1 cellular context compared by ENCODE assay signal in the genomic region with DNA sequence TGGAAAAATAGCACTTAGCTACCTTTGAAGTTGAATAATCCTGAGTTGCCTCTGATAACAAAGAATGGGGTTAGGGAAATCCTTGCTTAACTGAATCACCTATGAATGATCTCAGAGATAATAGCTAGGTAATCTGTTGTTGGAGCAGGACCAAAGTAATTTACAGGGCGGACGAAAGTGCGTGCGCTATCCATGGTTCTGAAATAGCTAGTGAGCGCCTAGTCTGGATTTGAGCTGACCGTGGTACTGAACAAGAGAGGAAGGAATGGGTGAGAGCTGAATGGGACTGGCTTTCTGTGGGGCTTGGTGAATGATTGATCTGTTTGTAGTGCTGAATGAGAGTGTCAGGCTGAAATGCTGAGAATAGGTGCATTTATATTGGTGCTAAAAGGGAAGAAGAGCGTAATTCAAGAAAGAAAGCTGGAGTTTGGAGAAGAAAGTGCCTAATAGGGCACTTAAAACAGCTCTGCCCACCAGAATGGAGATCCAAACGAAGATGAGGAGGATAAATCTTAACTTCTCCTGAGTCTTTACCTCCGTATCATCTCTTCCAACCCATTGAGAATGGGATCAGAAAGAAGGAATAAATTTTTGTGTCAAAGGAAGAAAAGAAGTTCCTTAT.
A peak's percentile ranks its signal among the peaks of the same experiment; 100 is the strongest.
TF ChIP-seq lines count a peak whose summit lies in the region.

No MANE protein-coding gene starts in this region.

TF ChIP-seq in SK-N-SH treated with all-trans-retinoic acid at 6 μM for 48 hours, 23 proteins besides CTCF, POLR2A, EP300 and RAD21 (continued from another document):
- TF ChIP-seq ZFP30 (CRISPR knock-in tag; IDR thresholded peaks at IDR 0.05), result peak; percentile 54; the same call in 1 of the 2 replicates
- peak; percentile 98 for TF ChIP-seq CSDC2 (CRISPR knock-in tag; IDR thresholded peaks at IDR 0.05)
- no peak for TF ChIP-seq OSR1 (CRISPR knock-in tag; IDR thresholded peaks at IDR 0.05)
- TF ChIP-seq ZFP3 (CRISPR knock-in tag; IDR thresholded peaks at IDR 0.05), result peak; percentile 88; the same call in 1 of the 2 replicates
- peak; percentile 73 for TF ChIP-seq ZC3H10 (CRISPR knock-in tag; IDR thresholded peaks at IDR 0.05)
- TF ChIP-seq, protein P1, sequence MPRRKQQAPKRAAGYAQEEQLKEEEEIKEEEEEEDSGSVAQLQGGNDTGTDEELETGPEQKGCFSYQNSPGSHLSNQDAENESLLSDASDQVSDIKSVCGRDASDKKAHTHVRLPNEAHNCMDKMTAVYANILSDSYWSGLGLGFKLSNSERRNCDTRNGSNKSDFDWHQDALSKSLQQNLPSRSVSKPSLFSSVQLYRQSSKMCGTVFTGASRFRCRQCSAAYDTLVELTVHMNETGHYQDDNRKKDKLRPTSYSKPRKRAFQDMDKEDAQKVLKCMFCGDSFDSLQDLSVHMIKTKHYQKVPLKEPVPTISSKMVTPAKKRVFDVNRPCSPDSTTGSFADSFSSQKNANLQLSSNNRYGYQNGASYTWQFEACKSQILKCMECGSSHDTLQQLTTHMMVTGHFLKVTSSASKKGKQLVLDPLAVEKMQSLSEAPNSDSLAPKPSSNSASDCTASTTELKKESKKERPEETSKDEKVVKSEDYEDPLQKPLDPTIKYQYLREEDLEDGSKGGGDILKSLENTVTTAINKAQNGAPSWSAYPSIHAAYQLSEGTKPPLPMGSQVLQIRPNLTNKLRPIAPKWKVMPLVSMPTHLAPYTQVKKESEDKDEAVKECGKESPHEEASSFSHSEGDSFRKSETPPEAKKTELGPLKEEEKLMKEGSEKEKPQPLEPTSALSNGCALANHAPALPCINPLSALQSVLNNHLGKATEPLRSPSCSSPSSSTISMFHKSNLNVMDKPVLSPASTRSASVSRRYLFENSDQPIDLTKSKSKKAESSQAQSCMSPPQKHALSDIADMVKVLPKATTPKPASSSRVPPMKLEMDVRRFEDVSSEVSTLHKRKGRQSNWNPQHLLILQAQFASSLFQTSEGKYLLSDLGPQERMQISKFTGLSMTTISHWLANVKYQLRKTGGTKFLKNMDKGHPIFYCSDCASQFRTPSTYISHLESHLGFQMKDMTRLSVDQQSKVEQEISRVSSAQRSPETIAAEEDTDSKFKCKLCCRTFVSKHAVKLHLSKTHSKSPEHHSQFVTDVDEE (CRISPR knock-in tag; IDR thresholded peaks at IDR 0.05), result peak; percentile 82
